ENCODE assay signal across 30 cellular contexts in genomic region chrX:136171420-136171819, GRCh38. TPM values are rescaled to one million over a fixed set of nuclear protein-coding genes. Genes with fewer than 3 reads are reported as not detected.
DNase-seq lines count a peak whose midpoint lies in the region; ATAC-seq, FAIRE-seq and TF ChIP-seq lines count a peak whose summit lies in the region.
"Had no signal": no experiment of that assay in that cellular context is flagged by ENCODE, and none has a peak within 500 bp of the region (broad histone marks: within the 10 kb centered on the region; RNA-seq: fewer than 3 reads in every experiment).

No MANE protein-coding gene starts in this region.

- H3K4me3 ChIP-seq in GM23248 (no peak overlapping the region), astrocyte (ENCODE audit: insufficient read depth, low read depth, low read length) (no peak overlapping the region), mesenchymal stem cell (ENCODE audit: insufficient read depth in 1 of 2, low read depth in 1 of 2, low read length in 2 of 2) (no peak overlapping the region), stomach smooth muscle (ENCODE audit: low read length in 2 of 2) (no peak overlapping the region)
- H3K4me3 ChIP-seq: BLaER1 treated with 17β-estradiol and CSF1 and Interleukin-3, amounts not matched to agents 10 nM and 100 nM; neural progenitor cell; Peyer's patch had no signal

- no peak for TF ChIP-seq CTCF in astrocyte (IDR thresholded peaks at IDR 0.05; ENCODE audit: insufficient read depth, low read depth, low read length)

- H3K9me3 ChIP-seq in GM23248 (ENCODE audit: low read depth), result no peaks in the 10 kb centered on the region
- H3K9me3 ChIP-seq in astrocyte (ENCODE audit: insufficient read depth, low read depth, low read length), result no peaks in the 10 kb centered on the region
- no peaks in the 10 kb centered on the region for H3K9me3 ChIP-seq in mesenchymal stem cell (ENCODE audit: control insufficient read depth, low read length)
- no peaks in the 10 kb centered on the region for H3K9me3 ChIP-seq in stomach smooth muscle (ENCODE audit: control insufficient read depth in 2 of 2, low read length in 2 of 2)
- H3K9me3 ChIP-seq: BLaER1 treated with 17β-estradiol and CSF1 and Interleukin-3, amounts not matched to agents 10 nM and 100 nM; Caco-2; Peyer's patch had no signal

- H3K27me3 Mint-ChIP-seq in astrocyte (ENCODE audit: low read depth, unreplicated experiment), result no peaks in the 10 kb centered on the region
- H3K27me3 Mint-ChIP-seq: activated CD4-positive, alpha-beta memory T cell treated with anti-CD3 and anti-CD28 coated beads, Interleukin-2, amount 10 ng/mL, durations not matched to agents 7 days and 5 days; activated naive CD8-positive, alpha-beta T cell treated with anti-CD3 and anti-CD28 coated beads for 36 hours; stimulated activated naive CD8-positive, alpha-beta T cell treated with anti-CD3 and anti-CD28 coated beads, Interleukin-15, Interleukin-2, amounts not matched to agents 100 ng/mL and 50 ng/mL, for 24 hours; type B pancreatic cell had no signal

- peak overlapping the region; percentile 57 for H3K4me2 ChIP-seq in GM23248 (ENCODE audit: unreplicated experiment)
- H3K4me2 ChIP-seq in astrocyte (ENCODE audit: low read length), result no peak overlapping the region
- H3K4me2 ChIP-seq in mesenchymal stem cell (ENCODE audit: low read length, poor library complexity, severe bottlenecking), result no peak overlapping the region
- H3K4me2 ChIP-seq: BLaER1 treated with 17β-estradiol and CSF1 and Interleukin-3, amounts not matched to agents 10 nM and 100 nM; neural progenitor cell had no signal

- H4K20me1 ChIP-seq in GM23248 (ENCODE audit: insufficient read depth), result no peaks in the 10 kb centered on the region
- no peaks in the 10 kb centered on the region for H4K20me1 ChIP-seq in astrocyte (ENCODE audit: insufficient read depth, low read length)

- H3K36me3 Mint-ChIP-seq in astrocyte (ENCODE audit: low read depth, unreplicated experiment), result no peaks in the 10 kb centered on the region
- H3K36me3 Mint-ChIP-seq: activated naive CD8-positive, alpha-beta T cell treated with anti-CD3 and anti-CD28 coated beads for 36 hours; neural progenitor cell; type B pancreatic cell had no signal

- no peak overlapping the region for H3K4ac ChIP-seq in mesenchymal stem cell (ENCODE audit: low read depth in 1 of 2, low read length in 2 of 2)

- no peaks in the 10 kb centered on the region for H3K9me2 ChIP-seq in GM23248 (ENCODE audit: insufficient read depth)

- FAIRE-seq in astrocyte (lab: Jason Lieb, UNC), result peak; percentile 47
- FAIRE-seq: GM19239, TTC549 had no signal

- H3K27me3 ChIP-seq in GM23248 (replicated peaks; ENCODE audit: insufficient read depth) (no peaks in the 10 kb centered on the region), astrocyte (ENCODE audit: insufficient read depth, low read length) (no peaks in the 10 kb centered on the region), mesenchymal stem cell (ENCODE audit: control insufficient read depth in 1 of 2, insufficient read depth in 1 of 2, low read length in 2 of 2) (no peaks in the 10 kb centered on the region), stomach smooth muscle (ENCODE audit: control insufficient read depth in 1 of 2, insufficient read depth in 2 of 2, low read length in 2 of 2) (no peaks in the 10 kb centered on the region)
- H3K27me3 ChIP-seq: neural progenitor cell, Peyer's patch had no signal

- H2AK5ac ChIP-seq in mesenchymal stem cell (ENCODE audit: low read length, severe bottlenecking), result no peak overlapping the region

- no peak overlapping the region for H2BK12ac ChIP-seq in mesenchymal stem cell (ENCODE audit: low read length in 2 of 2)

- 4 to 8% methylated on average over 1 of the region's 1 CpG for WGBS in GM23248 (ENCODE audit: low coverage in 1 of 2, low lambda C conversion rate in 2 of 2, missing lambda C conversion rate in 2 of 2), 2 experiments
- WGBS in mesenchymal stem cell, result no CpG with 5 or more reads among the region's 1 CpG

- no peak overlapping the region for H2BK120ac ChIP-seq in mesenchymal stem cell (ENCODE audit: low read depth, low read length)

- no peak overlapping the region for H2BK15ac ChIP-seq in mesenchymal stem cell (ENCODE audit: low read depth, poor library complexity, severe bottlenecking)

- in situ Hi-C loops in GM23248 (cut with MboI), result no loop called here

- no peak overlapping the region for H4K91ac ChIP-seq in mesenchymal stem cell (ENCODE audit: low read length)

- peaks cover 23% of the 10 kb centered on the region for H3F3A ChIP-seq in GM23248 (ENCODE audit: insufficient read depth)

- no peak overlapping the region for H3K23ac ChIP-seq in mesenchymal stem cell (ENCODE audit: low read length in 2 of 2)

- no peak overlapping the region for H3K9ac ChIP-seq in GM23248
- no peak overlapping the region for H3K9ac ChIP-seq in astrocyte (ENCODE audit: low read length)
- H3K9ac ChIP-seq in mesenchymal stem cell (ENCODE audit: low read length), result peak overlapping the region; percentile 86
- H3K9ac ChIP-seq in stomach smooth muscle (ENCODE audit: low read length in 2 of 2), result peak overlapping the region; percentile 13 to 60
- H3K9ac ChIP-seq: BLaER1 treated with 17β-estradiol and CSF1 and Interleukin-3, amounts not matched to agents 10 nM and 100 nM; neural progenitor cell had no signal

- H3K36me3 ChIP-seq in GM23248 (ENCODE audit: low read depth) (no peaks in the 10 kb centered on the region), astrocyte (ENCODE audit: insufficient read depth, low read length) (no peaks in the 10 kb centered on the region), mesenchymal stem cell (ENCODE audit: control insufficient read depth in 1 of 2, insufficient read depth in 2 of 2, low read depth in 1 of 2, low read length in 2 of 2) (no peaks in the 10 kb centered on the region), stomach smooth muscle (ENCODE audit: control insufficient read depth in 2 of 2, insufficient read depth in 2 of 2, low read length in 2 of 2) (no peaks in the 10 kb centered on the region)
- H3K36me3 ChIP-seq: neural progenitor cell, Peyer's patch had no signal

- H3K4me1 ChIP-seq in GM23248 (ENCODE audit: insufficient read depth) (peaks cover 45% of the 10 kb centered on the region), astrocyte (ENCODE audit: insufficient read depth, low read length) (peaks cover 39% of the 10 kb centered on the region), mesenchymal stem cell (ENCODE audit: control insufficient read depth, insufficient read depth, low read depth, low read length) (peaks cover 5% of the 10 kb centered on the region), stomach smooth muscle (ENCODE audit: control insufficient read depth, insufficient read depth, low read length) (peaks cover 49% of the 10 kb centered on the region)
- H3K4me1 ChIP-seq: Caco-2, Peyer's patch had no signal

- H3K27ac Mint-ChIP-seq in astrocyte (ENCODE audit: unreplicated experiment), result no peak overlapping the region
- H3K27ac Mint-ChIP-seq: activated CD4-positive, alpha-beta memory T cell treated with anti-CD3 and anti-CD28 coated beads, Interleukin-2, amount 10 ng/mL, durations not matched to agents 7 days and 5 days; activated naive CD8-positive, alpha-beta T cell treated with anti-CD3 and anti-CD28 coated beads for 36 hours; neural progenitor cell; stimulated activated naive CD8-positive, alpha-beta T cell treated with anti-CD3 and anti-CD28 coated beads, Interleukin-15, Interleukin-2, amounts not matched to agents 100 ng/mL and 50 ng/mL, for 24 hours; type B pancreatic cell had no signal

- peaks cover 25% of the 10 kb centered on the region for H3K4me1 Mint-ChIP-seq in astrocyte (ENCODE audit: low read depth, unreplicated experiment)
- H3K4me1 Mint-ChIP-seq: activated CD4-positive, alpha-beta memory T cell treated with anti-CD3 and anti-CD28 coated beads, Interleukin-2, amount 10 ng/mL, durations not matched to agents 7 days and 5 days; activated naive CD8-positive, alpha-beta T cell treated with anti-CD3 and anti-CD28 coated beads for 36 hours had no signal

- H4K8ac ChIP-seq in mesenchymal stem cell (ENCODE audit: low read length), result no peak overlapping the region

- no peak for ATAC-seq in HG03520 (IDR thresholded peaks at IDR 0.05; ENCODE audit: unreplicated experiment)
- no peak for ATAC-seq in HG02981 (IDR thresholded peaks at IDR 0.05; ENCODE audit: unreplicated experiment)
- no peak for ATAC-seq in GM18867 (IDR thresholded peaks at IDR 0.05; ENCODE audit: unreplicated experiment)

- no peak for DNase-seq in GM23248
- DNase-seq in astrocyte (ENCODE audit: low read depth), result no peak
- no peak for DNase-seq in mesenchymal stem cell
- no peak for DNase-seq in SKM-1 treated with dmso at 0.1 percent for 144 hours (lab: John Stamatoyannopoulos, UW; ENCODE audit: unreplicated experiment)
- DNase-seq: activated CD4-positive, alpha-beta memory T cell treated with anti-CD3 and anti-CD28 coated beads, Interleukin-2, amount 10 ng/mL, durations not matched to agents 7 days and 5 days; activated effector memory CD4-positive, alpha-beta T cell treated with Interleukin-2 at 50 U/mL for 16 hours; activated naive CD8-positive, alpha-beta T cell treated with anti-CD3 and anti-CD28 coated beads for 36 hours; Caco-2; caudate nucleus; GDM1; H7; head of caudate nucleus; kidney glomerular epithelial cell; NCI-H1105; NCI-H2029 treated with DMSO at 0.1 percent for 48 hours; NCI-H226; NCI-H69; Peyer's patch; T-helper 1 cell had no signal

- no peaks in the 10 kb centered on the region for H3K79me1 ChIP-seq in mesenchymal stem cell (replicated peaks; ENCODE audit: low read length, poor library complexity, severe bottlenecking)

- H3K79me2 ChIP-seq in GM23248 (ENCODE audit: insufficient read depth) (no peaks in the 10 kb centered on the region; the same call in 1 of the 2 replicates), astrocyte (ENCODE audit: insufficient read depth, low read length) (peaks cover 11% of the 10 kb centered on the region)

- no peak overlapping the region for H3K18ac ChIP-seq in mesenchymal stem cell (ENCODE audit: low read depth in 1 of 2, low read length in 2 of 2)

- H3K4me3 Mint-ChIP-seq in astrocyte (ENCODE audit: unreplicated experiment), result no peak overlapping the region
- H3K4me3 Mint-ChIP-seq: activated CD4-positive, alpha-beta memory T cell treated with anti-CD3 and anti-CD28 coated beads, Interleukin-2, amount 10 ng/mL, durations not matched to agents 7 days and 5 days; activated naive CD8-positive, alpha-beta T cell treated with anti-CD3 and anti-CD28 coated beads for 36 hours; neural progenitor cell; stimulated activated naive CD8-positive, alpha-beta T cell treated with anti-CD3 and anti-CD28 coated beads, Interleukin-15, Interleukin-2, amounts not matched to agents 100 ng/mL and 50 ng/mL, for 24 hours; type B pancreatic cell had no signal

- H3K14ac ChIP-seq in mesenchymal stem cell (ENCODE audit: low read length in 2 of 2), result no peak overlapping the region

- H3K27ac ChIP-seq in GM23248 (no peak overlapping the region), astrocyte (ENCODE audit: low read depth, low read length) (no peak overlapping the region), mesenchymal stem cell (ENCODE audit: low read length, poor library complexity, severe bottlenecking) (peak overlapping the region; percentile 56), stomach smooth muscle (ENCODE audit: low read length) (peak overlapping the region; percentile 92)
- H3K27ac ChIP-seq: BLaER1 treated with 17β-estradiol and CSF1 and Interleukin-3, amounts not matched to agents 10 nM and 100 nM; neural progenitor cell had no signal

- no peaks in the 10 kb centered on the region for H3K9me3 Mint-ChIP-seq in astrocyte (ENCODE audit: unreplicated experiment)
- H3K9me3 Mint-ChIP-seq: activated CD4-positive, alpha-beta memory T cell treated with anti-CD3 and anti-CD28 coated beads, Interleukin-2, amount 10 ng/mL, durations not matched to agents 7 days and 5 days; activated naive CD8-positive, alpha-beta T cell treated with anti-CD3 and anti-CD28 coated beads for 36 hours; stimulated activated naive CD8-positive, alpha-beta T cell treated with anti-CD3 and anti-CD28 coated beads, Interleukin-15, Interleukin-2, amounts not matched to agents 100 ng/mL and 50 ng/mL, for 24 hours; type B pancreatic cell had no signal

- no peak overlapping the region for H2AFZ ChIP-seq in GM23248
- H2AFZ ChIP-seq in astrocyte (ENCODE audit: low read depth, low read length), result no peak overlapping the region
- no peak overlapping the region for H2AFZ ChIP-seq in mesenchymal stem cell (ENCODE audit: low read depth, low read length)
- H2AFZ ChIP-seq: neural progenitor cell had no signal

- no peak overlapping the region for H2BK5ac ChIP-seq in mesenchymal stem cell (ENCODE audit: low read depth, low read length, poor library complexity, severe bottlenecking)

RNA-seq across cellular contexts. Expression of gene FHL1, which starts 24.1 kb away (rescaled TPM):
- 57.5 and 63.2 TPM in 2 replicates for total RNA-seq in GM23248 (2014; rRNA removed; shearing (Covaris generic))
- 55.1 and 55.8 TPM in 2 replicates for polyA plus RNA-seq in GM23248 (2016; fragmentation: Nextera tagmentation; extraction: Ambion mirVana)
- total RNA-seq in astrocyte, result 100 and 115 TPM in 2 replicates
- polyA plus RNA-seq in mesenchymal stem cell (2013, experiment 1 of 2), result 225 TPM
- polyA plus RNA-seq in mesenchymal stem cell (2013, experiment 2 of 2), result 234 TPM
- total RNA-seq: HT-29 had no signal

Comparison
In these comparisons a context has a peak if more than half of its experiments do, and no peak if none do; other contexts are left out.
1. H3K27ac ChIP-seq: peak in mesenchymal stem cell (single experiment) and stomach smooth muscle (single experiment); none in GM23248 (single experiment) and astrocyte (single experiment).
2. H3K9ac ChIP-seq: peak in mesenchymal stem cell (single experiment) and stomach smooth muscle (2 of 2); none in GM23248 (single experiment) and astrocyte (single experiment).